In the genomic region with DNA sequence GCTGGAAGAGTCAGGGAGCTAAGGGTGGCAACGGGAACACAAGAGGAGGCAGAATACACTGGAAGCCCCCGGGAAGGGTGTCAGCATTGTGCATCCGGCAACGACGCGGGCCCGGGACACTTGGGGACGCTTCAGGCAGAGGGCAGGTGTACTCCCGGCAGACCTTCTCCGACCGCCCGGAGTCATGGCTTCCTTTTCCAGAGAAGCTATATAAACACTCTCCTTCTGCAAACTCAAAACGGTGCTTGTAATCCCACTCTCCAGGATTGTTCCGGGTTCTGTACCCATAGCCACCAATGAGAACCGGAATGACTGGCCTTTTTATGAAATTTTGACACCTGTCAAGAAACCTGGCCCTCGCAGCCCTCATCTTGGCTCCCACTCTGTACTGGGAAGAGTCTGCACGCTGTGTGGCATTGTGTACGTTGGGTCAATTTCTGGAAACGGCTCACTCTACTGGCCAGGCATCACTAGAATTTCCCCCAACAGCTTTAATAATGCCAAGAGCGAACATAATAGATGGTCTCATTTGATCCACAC, we compare ENCODE assay signal across 8 cellular contexts. TPM values are rescaled to one million over a fixed set of nuclear protein-coding genes. Genes with fewer than 3 reads are reported as not detected.
DNase-seq lines count a peak whose midpoint lies in the region; ATAC-seq and TF ChIP-seq lines count a peak whose summit lies in the region.

No MANE protein-coding gene starts in this region.

- 29% methylated on average over 20 of the region's 20 CpGs for WGBS in thymus

- peaks cover 5% of the 10 kb centered on the region for H3K36me3 Mint-ChIP-seq in activated CD4-positive, alpha-beta T cell treated with anti-CD3 and anti-CD28 coated beads for 36 hours (ENCODE audit: low read depth)
- peaks cover 17% of the 10 kb centered on the region for H3K36me3 Mint-ChIP-seq in activated naive CD8-positive, alpha-beta T cell treated with anti-CD3 and anti-CD28 coated beads, Interleukin-2, amount 50 U/mL, for 24 hours (ENCODE audit: low read depth)

- peaks cover 20% of the 10 kb centered on the region for H3K4me1 Mint-ChIP-seq in activated CD4-positive, alpha-beta T cell treated with anti-CD3 and anti-CD28 coated beads for 36 hours
- H3K4me1 Mint-ChIP-seq in activated naive CD8-positive, alpha-beta T cell treated with anti-CD3 and anti-CD28 coated beads, Interleukin-2, amount 50 U/mL, for 24 hours: peaks cover 17% of the 10 kb centered on the region

- H3K4me3 Mint-ChIP-seq in activated CD4-positive, alpha-beta T cell treated with anti-CD3 and anti-CD28 coated beads for 36 hours: peak overlapping the region; percentile 69
- peak overlapping the region; percentile 73 for H3K4me3 Mint-ChIP-seq in activated naive CD8-positive, alpha-beta T cell treated with anti-CD3 and anti-CD28 coated beads, Interleukin-2, amount 50 U/mL, for 24 hours

- H3K27ac Mint-ChIP-seq in activated CD4-positive, alpha-beta T cell treated with anti-CD3 and anti-CD28 coated beads for 36 hours: no peak overlapping the region
- no peak overlapping the region for H3K27ac Mint-ChIP-seq in activated naive CD8-positive, alpha-beta T cell treated with anti-CD3 and anti-CD28 coated beads, Interleukin-2, amount 50 U/mL, for 24 hours

- H3K36me3 ChIP-seq in kidney epithelial cell (ENCODE audit: control insufficient read depth, insufficient read depth, low read length) (no peaks in the 10 kb centered on the region), thymus (ENCODE audit: control insufficient read depth, insufficient read depth) (no peaks in the 10 kb centered on the region)

- peak; percentile 10 for ATAC-seq in activated CD4-positive, alpha-beta T cell treated with anti-CD3 and anti-CD28 coated beads for 36 hours
- no peak for ATAC-seq in activated naive CD8-positive, alpha-beta T cell treated with anti-CD3 and anti-CD28 coated beads, Interleukin-2, amount 50 U/mL, for 24 hours
- no peak for ATAC-seq in GM18520 (IDR thresholded peaks at IDR 0.05; ENCODE audit: unreplicated experiment)

- POLR2A ChIA-PET in activated CD4-positive, alpha-beta T cell treated with anti-CD3 and anti-CD28 coated beads for 36 hours (lab: Charles Lee): interaction anchor here (1.0 kb wide), 1 partner anchor 25 kb away, joined by 5 read pairs; a partner anchor contains a TSS

- H3K4me3 ChIP-seq in kidney epithelial cell (ENCODE audit: low read depth, low read length) (peak overlapping the region; percentile 73), thymus (ENCODE audit: low read length) (peak overlapping the region; percentile 35)

- H3K4me1 ChIP-seq in thymus (ENCODE audit: control insufficient read depth, insufficient read depth, low read length): no peaks in the 10 kb centered on the region

- H3K27ac ChIP-seq in thymus (ENCODE audit: low read depth): no peak overlapping the region

- no peak for TF ChIP-seq CTCF in kidney epithelial cell (IDR thresholded peaks at IDR 0.05; ENCODE audit: insufficient read depth, low read length, poor library complexity, severe bottlenecking)

- peaks cover 16% of the 10 kb centered on the region for H3K9me3 Mint-ChIP-seq in activated CD4-positive, alpha-beta T cell treated with anti-CD3 and anti-CD28 coated beads for 36 hours (ENCODE audit: low read depth)
- peaks cover 21% of the 10 kb centered on the region for H3K9me3 Mint-ChIP-seq in activated naive CD8-positive, alpha-beta T cell treated with anti-CD3 and anti-CD28 coated beads, Interleukin-2, amount 50 U/mL, for 24 hours

- peaks cover 3% of the 10 kb centered on the region for H3K27me3 ChIP-seq in kidney epithelial cell (ENCODE audit: control insufficient read depth, insufficient read depth, low read length)
- H3K27me3 ChIP-seq in thymus (ENCODE audit: control insufficient read depth, insufficient read depth): peaks cover 34% of the 10 kb centered on the region

- H3K9me3 ChIP-seq in thymus (ENCODE audit: control insufficient read depth): peaks cover 3% of the 10 kb centered on the region

- CTCF ChIA-PET in activated CD4-positive, alpha-beta T cell treated with anti-CD3 and anti-CD28 coated beads for 36 hours (lab: Charles Lee): interaction anchor here (0.8 to 2.0 kb wide), 3 partner anchors 11 to 25 kb away, joined by 3 to 6 read pairs (median 6); a partner anchor contains a TSS

- no peak for DNase-seq in activated CD4-positive, alpha-beta T cell treated with anti-CD3 and anti-CD28 coated beads for 36 hours
- no peak for DNase-seq in activated CD4-positive, alpha-beta T cell treated with anti-CD3 and anti-CD28 coated beads, Interleukin-2, amount 50 U/mL, for 48 hours
- no peak for DNase-seq in activated naive CD8-positive, alpha-beta T cell treated with anti-CD3 and anti-CD28 coated beads, Interleukin-2, amount 50 U/mL, for 24 hours
- no peak for DNase-seq in kidney epithelial cell (ENCODE audit: low read depth)
- DNase-seq in C1 segment of cervical spinal cord (lab: John Stamatoyannopoulos, UW): no peak
- no peak for DNase-seq in MV-4-11 (lab: John Stamatoyannopoulos, UW)

- intact Hi-C loops in activated CD4-positive, alpha-beta T cell treated with anti-CD3 and anti-CD28 coated beads for 36 hours (cut with DNase I, micrococcal nuclease): loop anchor here (2.0 to 10.0 kb wide), 2 partner anchors 24 to 114 kb away; a partner anchor contains a TSS

- H3K27me3 Mint-ChIP-seq in activated CD4-positive, alpha-beta T cell treated with anti-CD3 and anti-CD28 coated beads for 36 hours: peaks cover 66% of the 10 kb centered on the region
- H3K27me3 Mint-ChIP-seq in activated naive CD8-positive, alpha-beta T cell treated with anti-CD3 and anti-CD28 coated beads, Interleukin-2, amount 50 U/mL, for 24 hours: peaks cover 78% of the 10 kb centered on the region

RNA-seq across cellular contexts. Expression of a gene that starts 0.5 kb away (rescaled TPM):
- total RNA-seq in activated CD4-positive, alpha-beta T cell treated with anti-CD3 and anti-CD28 coated beads for 36 hours: 1 to 10 TPM; 1.9 to 2.4 TPM
- 16.7 and 24.7 TPM in 2 replicates for total RNA-seq in kidney epithelial cell
- polyA plus RNA-seq in thymus: 5.1 TPM

RNA-seq across cellular contexts. Expression of a gene that starts 24.8 kb away (rescaled TPM):
- total RNA-seq in activated CD4-positive, alpha-beta T cell treated with anti-CD3 and anti-CD28 coated beads for 36 hours: 10 to 100 TPM; 19.0 to 28.7 TPM
- 18.4 and 20.4 TPM in 2 replicates for total RNA-seq in kidney epithelial cell
- polyA plus RNA-seq in thymus: 16.7 TPM

RNA-seq across cellular contexts. Expression of a gene that starts 53.9 kb away (rescaled TPM):
- total RNA-seq in activated CD4-positive, alpha-beta T cell treated with anti-CD3 and anti-CD28 coated beads for 36 hours: not detected
- 0.38 TPM in 1 of 2 replicates, not detected in the other for total RNA-seq in kidney epithelial cell
- 0.02 TPM for polyA plus RNA-seq in thymus
